Comparison of ENCODE assay signal across 17 cellular contexts in the genomic region with DNA sequence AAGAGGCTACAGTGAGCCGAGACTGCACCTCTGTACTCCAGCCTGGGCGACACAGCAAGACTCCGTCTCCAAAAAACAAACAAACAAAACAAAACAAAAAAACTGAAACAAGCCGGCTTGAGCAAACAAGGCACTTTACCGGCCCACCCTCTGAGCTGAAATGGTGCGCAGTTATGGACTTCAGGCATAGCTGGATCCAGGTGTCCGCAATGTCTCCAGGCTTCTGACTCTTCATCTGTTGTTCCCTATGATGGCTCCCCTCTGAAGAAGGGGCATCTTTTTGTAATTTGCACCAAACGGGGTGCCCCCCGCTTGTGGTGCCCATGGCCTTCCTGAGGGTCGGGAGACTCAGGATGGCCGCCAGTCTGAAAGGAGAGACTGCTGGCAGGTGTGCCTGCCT. TPM values are rescaled to one million over a fixed set of nuclear protein-coding genes. Genes with fewer than 3 reads are reported as not detected.
DNase-seq lines count a peak whose midpoint lies in the region; ATAC-seq, FAIRE-seq and TF ChIP-seq lines count a peak whose summit lies in the region.
"Had no signal": no experiment of that assay in that cellular context is flagged by ENCODE, and none has a peak within 500 bp of the region (broad histone marks: within the 10 kb centered on the region; RNA-seq: fewer than 3 reads in every experiment).

No MANE protein-coding gene starts in this region.

- H3K4me1 ChIP-seq in osteoblast (ENCODE audit: insufficient read depth, low read length), result no peaks in the 10 kb centered on the region

- no peak overlapping the region for H3K4me3 ChIP-seq in osteoblast (ENCODE audit: insufficient read depth, low read length)

- FAIRE-seq in GM19239 (lab: Jason Lieb, UNC), result no peak
- FAIRE-seq: H1, RCC 7860 had no signal

- peak; percentile 30 for DNase-seq in activated effector memory CD4-positive, alpha-beta T cell treated with anti-CD3 and anti-CD28 coated beads, Interleukin-2, amount 50 U/mL, for 16 hours
- no peak for DNase-seq in activated effector memory CD4-positive, alpha-beta T cell treated with Interleukin-2 at 50 U/mL for 16 hours
- peak; percentile 22 for DNase-seq in CD14-positive monocyte (ENCODE audit: low spot score)
- peak; percentile 3 for DNase-seq in glutamatergic neuron
- peak; percentile 55 for DNase-seq in osteoblast (ENCODE audit: insufficient read length, low spot score, missing footprints)
- no peak for DNase-seq in stimulated activated naive CD4-positive, alpha-beta T cell (lab: John Stamatoyannopoulos, UW)
- DNase-seq in GM19239 (ENCODE audit: insufficient read length, low spot score), result no peak
- DNase-seq: CD4-positive, CD25-positive, alpha-beta regulatory T cell; NCI-H1048; NCI-H1694; NCI-H510A had no signal

- TF ChIP-seq CTCF in CD14-positive monocyte (IDR thresholded peaks at IDR 0.05) (no peak), glutamatergic neuron (IDR thresholded peaks at IDR 0.05; ENCODE audit: partially characterized antibody, unreplicated experiment) (no peak), osteoblast (IDR thresholded peaks at IDR 0.05; ENCODE audit: extremely low read depth, low read depth, low read length) (no peak)

- H3K36me3 ChIP-seq in osteoblast (ENCODE audit: insufficient read depth, low read length), result no peaks in the 10 kb centered on the region

- ATAC-seq in GM19324 (IDR thresholded peaks at IDR 0.05; ENCODE audit: low FRiP score, unreplicated experiment), result no peak
- ATAC-seq: HCT116 had no signal

- H3K9me3 Mint-ChIP-seq in CD14-positive monocyte, result peaks cover under 1 to 30% (median 6%) of the 10 kb centered on the region in 7 donors
- H3K9me3 Mint-ChIP-seq in glutamatergic neuron (ENCODE audit: unreplicated experiment), result peaks cover 1% of the 10 kb centered on the region

- intact Hi-C loops in CD14-positive monocyte (cut with micrococcal nuclease), result no loop called here

- H3K27ac Mint-ChIP-seq in CD14-positive monocyte (peak overlapping the region in 1 of 7 donors; percentile 60), glutamatergic neuron (ENCODE audit: unreplicated experiment) (no peak overlapping the region)

- no peaks in the 10 kb centered on the region for H3K9me3 ChIP-seq in osteoblast (ENCODE audit: low read depth, low read length)
- H3K9me3 ChIP-seq: SK-N-SH had no signal

- H3K4me2 ChIP-seq in osteoblast (ENCODE audit: insufficient read depth, low read length), result no peak overlapping the region
- H3K4me2 ChIP-seq: SK-N-SH had no signal

- no peaks in the 10 kb centered on the region for H3K79me2 ChIP-seq in osteoblast (ENCODE audit: insufficient read depth, low read length)

- H2AFZ ChIP-seq in osteoblast (ENCODE audit: low read length), result no peak overlapping the region

- peaks cover 7 to 32% (median 8%) of the 10 kb centered on the region in 3 donors for H3K27me3 Mint-ChIP-seq in CD14-positive monocyte (ENCODE audit: low read depth in 3 of 3)
- peaks cover 12% of the 10 kb centered on the region for H3K27me3 Mint-ChIP-seq in glutamatergic neuron (ENCODE audit: unreplicated experiment)

- H3K4me3 Mint-ChIP-seq in CD14-positive monocyte (peak overlapping the region in 1 of 2 donors; percentile 30), glutamatergic neuron (ENCODE audit: unreplicated experiment) (no peak overlapping the region)
- H3K4me3 Mint-ChIP-seq: CD4-positive, CD25-positive, alpha-beta regulatory T cell had no signal

- H3K27me3 ChIP-seq in osteoblast (ENCODE audit: insufficient read depth, low read length), result peaks cover 15% of the 10 kb centered on the region

- no peak overlapping the region for H3K27ac ChIP-seq in osteoblast (ENCODE audit: low read depth, low read length)
- H3K27ac ChIP-seq: HL-60 had no signal

- H3K36me3 Mint-ChIP-seq in CD14-positive monocyte (no peaks in the 10 kb centered on the region), glutamatergic neuron (ENCODE audit: unreplicated experiment) (no peaks in the 10 kb centered on the region)
- H3K36me3 Mint-ChIP-seq: CD4-positive, CD25-positive, alpha-beta regulatory T cell had no signal

- H3K4me1 Mint-ChIP-seq in CD14-positive monocyte, result no peaks in the 10 kb centered on the region
- H3K4me1 Mint-ChIP-seq in glutamatergic neuron (ENCODE audit: low read depth, unreplicated experiment), result peaks cover 4% of the 10 kb centered on the region
- H3K4me1 Mint-ChIP-seq: CD4-positive, CD25-positive, alpha-beta regulatory T cell had no signal

- H4K20me1 ChIP-seq in osteoblast (ENCODE audit: insufficient read depth, low read length), result no peaks in the 10 kb centered on the region

RNA-seq across cellular contexts. Expression of gene C2CD4C, which starts 6.2 kb away (rescaled TPM):
- not detected for polyA plus RNA-seq in CD14-positive monocyte
- total RNA-seq in glutamatergic neuron (ENCODE audit: unreplicated experiment), result 9.6 TPM
- not detected in 2 replicates for total RNA-seq in osteoblast
- total RNA-seq: CD4-positive, CD25-positive, alpha-beta regulatory T cell had no signal
- polyA plus RNA-seq: CD4-positive, CD25-positive, alpha-beta regulatory T cell had no signal

RNA-seq across cellular contexts. Expression of gene SHC2, which starts 58.0 kb away (rescaled TPM):
- not detected for polyA plus RNA-seq in CD14-positive monocyte
- total RNA-seq in glutamatergic neuron (ENCODE audit: unreplicated experiment), result 343 TPM
- total RNA-seq in osteoblast, result 0.36 and 1.5 TPM in 2 replicates
- total RNA-seq: CD4-positive, CD25-positive, alpha-beta regulatory T cell had no signal
- polyA plus RNA-seq: CD4-positive, CD25-positive, alpha-beta regulatory T cell had no signal

RNA-seq across cellular contexts. Expression of gene MIER2, which starts 58.2 kb away (rescaled TPM):
- 1 to 10 TPM; 3.6 to 6.9 TPM for polyA plus RNA-seq in CD14-positive monocyte
- 47.3 TPM for total RNA-seq in glutamatergic neuron (ENCODE audit: unreplicated experiment)
- 10.9 and 14.8 TPM in 2 replicates for total RNA-seq in osteoblast

Comparison
In these comparisons a context has a peak if more than half of its experiments do, and no peak if none do; other contexts are left out.
1. DNase-seq: peak in activated effector memory CD4-positive, alpha-beta T cell treated with anti-CD3 and anti-CD28 coated beads, Interleukin-2, amount 50 U/mL, for 16 hours (single experiment), CD14-positive monocyte (single experiment), glutamatergic neuron (single experiment) and osteoblast (single experiment); none in activated effector memory CD4-positive, alpha-beta T cell treated with Interleukin-2 at 50 U/mL for 16 hours (single experiment), stimulated activated naive CD4-positive, alpha-beta T cell (0 of 6) and GM19239 (single experiment).
2. RNA of gene C2CD4C, which starts 6.2 kb away (total RNA-seq): 9.6 TPM in glutamatergic neuron (single experiment); not detected in osteoblast; every median in the first group is over 10 times any median in the second.
3. RNA of gene SHC2, which starts 58.0 kb away (total RNA-seq): 343 TPM in glutamatergic neuron (single experiment); 0.36 to 1.5 TPM in osteoblast; every median in the first group is over 100 times any median in the second.